Comparison of ENCODE assay signal across 2 cellular contexts in genomic region chr13:98533912-98534311, GRCh38.
A peak's percentile ranks its signal among the peaks of the same experiment; 100 is the strongest.
TF ChIP-seq lines count a peak whose summit lies in the region.

No MANE protein-coding gene starts in this region.

TF ChIP-seq in HepG2, 621 proteins besides CTCF, POLR2A, EP300 and RAD21:
- TF ChIP-seq HIVEP1 (CRISPR knock-in tag; IDR thresholded peaks at IDR 0.05) (no peak), MAZ (IDR thresholded peaks at IDR 0.05; ENCODE audit: borderline replicate concordance, low read depth, low read length) (no peak), MAZ (CRISPR knock-in tag; IDR thresholded peaks at IDR 0.05; ENCODE audit: low read depth) (no peak), ZNF674 (CRISPR knock-in tag; IDR thresholded peaks at IDR 0.05; ENCODE audit: low read depth) (no peak), ZNF687 (CRISPR knock-in tag; IDR thresholded peaks at IDR 0.05) (peak; percentile 35; the same call in 1 of the 2 replicates), ZUFSP (CRISPR knock-in tag; IDR thresholded peaks at IDR 0.05; ENCODE audit: borderline replicate concordance) (no peak), ZNF3 (CRISPR knock-in tag; IDR thresholded peaks at IDR 0.05) (no peak), ZNF329 (CRISPR knock-in tag; IDR thresholded peaks at IDR 0.05; ENCODE audit: low read depth) (no peak), ZNF34 (CRISPR knock-in tag; IDR thresholded peaks at IDR 0.05; ENCODE audit: borderline replicate concordance) (no peak), ZBTB33 (CRISPR knock-in tag; IDR thresholded peaks at IDR 0.05) (peak; percentile 84), ZNF136 (CRISPR knock-in tag; IDR thresholded peaks at IDR 0.05; ENCODE audit: low read depth) (no peak), ZNF180 (CRISPR knock-in tag; IDR thresholded peaks at IDR 0.05; ENCODE audit: borderline replicate concordance, low read depth) (no peak), ZBTB26 (CRISPR knock-in tag; IDR thresholded peaks at IDR 0.05; ENCODE audit: borderline replicate concordance) (no peak), JARID2 (CRISPR knock-in tag; IDR thresholded peaks at IDR 0.05; ENCODE audit: insufficient replicate concordance) (no peak)

TF ChIP-seq in WTC11, 78 proteins besides CTCF, POLR2A, EP300 and RAD21:
- TF ChIP-seq IRF2 (CRISPR knock-in tag; IDR thresholded peaks at IDR 0.05; ENCODE audit: borderline replicate concordance, low read depth) = no peak
- TF ChIP-seq SMAD4 (CRISPR knock-in tag; IDR thresholded peaks at IDR 0.05) = no peak
- no peak for TF ChIP-seq JAZF1 (CRISPR knock-in tag; IDR thresholded peaks at IDR 0.05)
- TF ChIP-seq GRHL2 (CRISPR knock-in tag; IDR thresholded peaks at IDR 0.05; ENCODE audit: insufficient replicate concordance, severe bottlenecking) = no peak
- no peak for TF ChIP-seq TEAD4 (CRISPR knock-in tag; IDR thresholded peaks at IDR 0.05)
- TF ChIP-seq ZNF423 (CRISPR knock-in tag; IDR thresholded peaks at IDR 0.05) = peak; percentile 33; the same call in 1 of the 2 replicates
TF ChIP-seq in WTC11: peak in this region for 1.
